ENCODE assay signal across 1 cellular context in the genomic region with DNA sequence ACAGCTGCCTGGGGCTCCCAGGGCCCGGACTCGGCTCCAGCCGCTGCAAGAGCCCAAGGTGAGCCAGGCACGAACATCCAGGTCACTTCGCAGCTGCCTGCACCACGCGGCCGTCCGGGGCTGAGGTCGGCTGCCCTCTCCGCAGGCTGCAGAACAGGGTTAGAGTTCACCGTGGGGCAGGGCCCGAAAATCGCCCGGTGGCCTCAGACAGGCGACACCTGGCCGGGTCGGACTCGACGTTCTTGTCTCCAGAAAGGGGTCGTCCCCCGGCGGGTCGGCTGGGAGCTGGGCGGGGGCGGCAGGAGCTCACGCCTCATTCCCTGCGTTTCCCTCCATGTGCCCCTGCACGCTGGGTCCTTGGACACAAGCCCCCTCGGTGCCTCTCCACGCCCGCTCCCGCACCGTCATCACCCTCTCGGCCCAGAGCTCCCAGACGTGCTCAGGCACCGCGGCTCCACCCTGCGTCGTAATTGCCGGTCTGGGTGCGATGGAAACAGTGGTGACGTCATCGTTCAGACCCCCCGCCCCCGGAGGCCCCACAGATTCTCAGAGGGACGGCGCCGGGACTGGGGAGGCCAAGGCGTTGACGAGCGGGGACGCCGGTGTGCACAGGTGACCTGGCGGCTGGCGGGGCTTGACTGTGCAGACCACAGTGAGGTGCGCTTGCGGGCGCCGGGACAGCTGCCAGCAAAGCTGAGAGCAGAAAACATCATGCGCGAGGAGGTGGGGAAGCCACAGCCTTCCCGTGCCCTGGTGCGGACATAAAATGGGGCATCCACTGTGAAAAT.
TF ChIP-seq lines count a peak whose summit lies in the region.

No MANE protein-coding gene starts in this region.

TF ChIP-seq in HepG2, 621 proteins besides CTCF, POLR2A, EP300 and RAD21 (continued from another document and continues in another):
- TF ChIP-seq, protein P1, sequence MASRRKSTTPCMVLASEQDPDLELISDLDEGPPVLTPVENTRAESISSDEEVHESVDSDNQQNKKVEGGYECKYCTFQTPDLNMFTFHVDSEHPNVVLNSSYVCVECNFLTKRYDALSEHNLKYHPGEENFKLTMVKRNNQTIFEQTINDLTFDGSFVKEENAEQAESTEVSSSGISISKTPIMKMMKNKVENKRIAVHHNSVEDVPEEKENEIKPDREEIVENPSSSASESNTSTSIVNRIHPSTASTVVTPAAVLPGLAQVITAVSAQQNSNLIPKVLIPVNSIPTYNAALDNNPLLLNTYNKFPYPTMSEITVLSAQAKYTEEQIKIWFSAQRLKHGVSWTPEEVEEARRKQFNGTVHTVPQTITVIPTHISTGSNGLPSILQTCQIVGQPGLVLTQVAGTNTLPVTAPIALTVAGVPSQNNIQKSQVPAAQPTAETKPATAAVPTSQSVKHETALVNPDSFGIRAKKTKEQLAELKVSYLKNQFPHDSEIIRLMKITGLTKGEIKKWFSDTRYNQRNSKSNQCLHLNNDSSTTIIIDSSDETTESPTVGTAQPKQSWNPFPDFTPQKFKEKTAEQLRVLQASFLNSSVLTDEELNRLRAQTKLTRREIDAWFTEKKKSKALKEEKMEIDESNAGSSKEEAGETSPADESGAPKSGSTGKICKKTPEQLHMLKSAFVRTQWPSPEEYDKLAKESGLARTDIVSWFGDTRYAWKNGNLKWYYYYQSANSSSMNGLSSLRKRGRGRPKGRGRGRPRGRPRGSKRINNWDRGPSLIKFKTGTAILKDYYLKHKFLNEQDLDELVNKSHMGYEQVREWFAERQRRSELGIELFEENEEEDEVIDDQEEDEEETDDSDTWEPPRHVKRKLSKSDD (CRISPR knock-in tag; IDR thresholded peaks at IDR 0.05; ENCODE audit: low read depth) = 0 out of 2 replicates have a peak, but pooled peaks have one; percentile 38
- TF ChIP-seq, protein P2, sequence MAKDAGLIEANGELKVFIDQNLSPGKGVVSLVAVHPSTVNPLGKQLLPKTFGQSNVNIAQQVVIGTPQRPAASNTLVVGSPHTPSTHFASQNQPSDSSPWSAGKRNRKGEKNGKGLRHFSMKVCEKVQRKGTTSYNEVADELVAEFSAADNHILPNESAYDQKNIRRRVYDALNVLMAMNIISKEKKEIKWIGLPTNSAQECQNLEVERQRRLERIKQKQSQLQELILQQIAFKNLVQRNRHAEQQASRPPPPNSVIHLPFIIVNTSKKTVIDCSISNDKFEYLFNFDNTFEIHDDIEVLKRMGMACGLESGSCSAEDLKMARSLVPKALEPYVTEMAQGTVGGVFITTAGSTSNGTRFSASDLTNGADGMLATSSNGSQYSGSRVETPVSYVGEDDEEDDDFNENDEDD (CRISPR knock-in tag; IDR thresholded peaks at IDR 0.05; ENCODE audit: borderline replicate concordance) = 0 out of 2 replicates have a peak, but pooled peaks have one; percentile 11
- TF ChIP-seq CCAR2 (optimal IDR thresholded peaks at IDR 0.05; ENCODE audit: low read depth, low read length) = no peak
- TF ChIP-seq, protein P3, sequence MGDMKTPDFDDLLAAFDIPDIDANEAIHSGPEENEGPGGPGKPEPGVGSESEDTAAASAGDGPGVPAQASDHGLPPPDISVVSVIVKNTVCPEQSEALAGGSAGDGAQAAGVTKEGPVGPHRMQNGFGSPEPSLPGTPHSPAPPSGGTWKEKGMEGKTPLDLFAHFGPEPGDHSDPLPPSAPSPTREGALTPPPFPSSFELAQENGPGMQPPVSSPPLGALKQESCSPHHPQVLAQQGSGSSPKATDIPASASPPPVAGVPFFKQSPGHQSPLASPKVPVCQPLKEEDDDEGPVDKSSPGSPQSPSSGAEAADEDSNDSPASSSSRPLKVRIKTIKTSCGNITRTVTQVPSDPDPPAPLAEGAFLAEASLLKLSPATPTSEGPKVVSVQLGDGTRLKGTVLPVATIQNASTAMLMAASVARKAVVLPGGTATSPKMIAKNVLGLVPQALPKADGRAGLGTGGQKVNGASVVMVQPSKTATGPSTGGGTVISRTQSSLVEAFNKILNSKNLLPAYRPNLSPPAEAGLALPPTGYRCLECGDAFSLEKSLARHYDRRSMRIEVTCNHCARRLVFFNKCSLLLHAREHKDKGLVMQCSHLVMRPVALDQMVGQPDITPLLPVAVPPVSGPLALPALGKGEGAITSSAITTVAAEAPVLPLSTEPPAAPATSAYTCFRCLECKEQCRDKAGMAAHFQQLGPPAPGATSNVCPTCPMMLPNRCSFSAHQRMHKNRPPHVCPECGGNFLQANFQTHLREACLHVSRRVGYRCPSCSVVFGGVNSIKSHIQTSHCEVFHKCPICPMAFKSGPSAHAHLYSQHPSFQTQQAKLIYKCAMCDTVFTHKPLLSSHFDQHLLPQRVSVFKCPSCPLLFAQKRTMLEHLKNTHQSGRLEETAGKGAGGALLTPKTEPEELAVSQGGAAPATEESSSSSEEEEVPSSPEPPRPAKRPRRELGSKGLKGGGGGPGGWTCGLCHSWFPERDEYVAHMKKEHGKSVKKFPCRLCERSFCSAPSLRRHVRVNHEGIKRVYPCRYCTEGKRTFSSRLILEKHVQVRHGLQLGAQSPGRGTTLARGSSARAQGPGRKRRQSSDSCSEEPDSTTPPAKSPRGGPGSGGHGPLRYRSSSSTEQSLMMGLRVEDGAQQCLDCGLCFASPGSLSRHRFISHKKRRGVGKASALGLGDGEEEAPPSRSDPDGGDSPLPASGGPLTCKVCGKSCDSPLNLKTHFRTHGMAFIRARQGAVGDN (CRISPR knock-in tag; IDR thresholded peaks at IDR 0.05) = peak; percentile 50
- TF ChIP-seq, protein P4, sequence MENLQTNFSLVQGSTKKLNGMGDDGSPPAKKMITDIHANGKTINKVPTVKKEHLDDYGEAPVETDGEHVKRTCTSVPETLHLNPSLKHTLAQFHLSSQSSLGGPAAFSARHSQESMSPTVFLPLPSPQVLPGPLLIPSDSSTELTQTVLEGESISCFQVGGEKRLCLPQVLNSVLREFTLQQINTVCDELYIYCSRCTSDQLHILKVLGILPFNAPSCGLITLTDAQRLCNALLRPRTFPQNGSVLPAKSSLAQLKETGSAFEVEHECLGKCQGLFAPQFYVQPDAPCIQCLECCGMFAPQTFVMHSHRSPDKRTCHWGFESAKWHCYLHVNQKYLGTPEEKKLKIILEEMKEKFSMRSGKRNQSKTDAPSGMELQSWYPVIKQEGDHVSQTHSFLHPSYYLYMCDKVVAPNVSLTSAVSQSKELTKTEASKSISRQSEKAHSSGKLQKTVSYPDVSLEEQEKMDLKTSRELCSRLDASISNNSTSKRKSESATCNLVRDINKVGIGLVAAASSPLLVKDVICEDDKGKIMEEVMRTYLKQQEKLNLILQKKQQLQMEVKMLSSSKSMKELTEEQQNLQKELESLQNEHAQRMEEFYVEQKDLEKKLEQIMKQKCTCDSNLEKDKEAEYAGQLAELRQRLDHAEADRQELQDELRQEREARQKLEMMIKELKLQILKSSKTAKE (CRISPR knock-in tag; IDR thresholded peaks at IDR 0.05; ENCODE audit: borderline replicate concordance) = 0 out of 2 replicates have a peak, but pooled peaks have one; percentile 15
- TF ChIP-seq NR2F6 (IDR thresholded peaks at IDR 0.05) = no peak
- TF ChIP-seq NR2F6 (CRISPR knock-in tag; IDR thresholded peaks at IDR 0.05) = no peak
- TF ChIP-seq, protein P5, sequence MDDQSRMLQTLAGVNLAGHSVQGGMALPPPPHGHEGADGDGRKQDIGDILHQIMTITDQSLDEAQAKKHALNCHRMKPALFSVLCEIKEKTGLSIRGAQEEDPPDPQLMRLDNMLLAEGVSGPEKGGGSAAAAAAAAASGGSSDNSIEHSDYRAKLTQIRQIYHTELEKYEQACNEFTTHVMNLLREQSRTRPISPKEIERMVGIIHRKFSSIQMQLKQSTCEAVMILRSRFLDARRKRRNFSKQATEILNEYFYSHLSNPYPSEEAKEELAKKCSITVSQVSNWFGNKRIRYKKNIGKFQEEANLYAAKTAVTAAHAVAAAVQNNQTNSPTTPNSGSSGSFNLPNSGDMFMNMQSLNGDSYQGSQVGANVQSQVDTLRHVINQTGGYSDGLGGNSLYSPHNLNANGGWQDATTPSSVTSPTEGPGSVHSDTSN (CRISPR knock-in tag; IDR thresholded peaks at IDR 0.05; ENCODE audit: borderline replicate concordance) = no peak
- TF ChIP-seq, protein P6, sequence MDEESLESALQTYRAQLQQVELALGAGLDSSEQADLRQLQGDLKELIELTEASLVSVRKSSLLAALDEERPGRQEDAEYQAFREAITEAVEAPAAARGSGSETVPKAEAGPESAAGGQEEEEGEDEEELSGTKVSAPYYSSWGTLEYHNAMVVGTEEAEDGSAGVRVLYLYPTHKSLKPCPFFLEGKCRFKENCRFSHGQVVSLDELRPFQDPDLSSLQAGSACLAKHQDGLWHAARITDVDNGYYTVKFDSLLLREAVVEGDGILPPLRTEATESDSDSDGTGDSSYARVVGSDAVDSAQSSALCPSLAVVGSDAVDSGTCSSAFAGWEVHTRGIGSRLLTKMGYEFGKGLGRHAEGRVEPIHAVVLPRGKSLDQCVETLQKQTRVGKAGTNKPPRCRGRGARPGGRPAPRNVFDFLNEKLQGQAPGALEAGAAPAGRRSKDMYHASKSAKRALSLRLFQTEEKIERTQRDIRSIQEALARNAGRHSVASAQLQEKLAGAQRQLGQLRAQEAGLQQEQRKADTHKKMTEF (CRISPR knock-in tag; IDR thresholded peaks at IDR 0.05) = 0 out of 2 replicates have a peak, but pooled peaks have one; percentile 27
- peak; percentile 86 for TF ChIP-seq ZC3H13 (CRISPR knock-in tag; IDR thresholded peaks at IDR 0.05)
- TF ChIP-seq, protein P7, sequence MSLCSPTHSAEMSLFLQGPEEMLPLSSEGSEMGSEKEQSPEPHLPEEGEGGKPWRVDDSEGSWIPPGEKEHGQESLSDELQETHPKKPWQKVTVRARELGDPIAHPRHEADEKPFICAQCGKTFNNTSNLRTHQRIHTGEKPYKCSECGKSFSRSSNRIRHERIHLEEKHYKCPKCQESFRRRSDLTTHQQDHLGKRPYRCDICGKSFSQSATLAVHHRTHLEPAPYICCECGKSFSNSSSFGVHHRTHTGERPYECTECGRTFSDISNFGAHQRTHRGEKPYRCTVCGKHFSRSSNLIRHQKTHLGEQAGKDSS (CRISPR knock-in tag; IDR thresholded peaks at IDR 0.05; ENCODE audit: borderline replicate concordance, low read depth) = no peak
- no peak for TF ChIP-seq HOXA5 (CRISPR knock-in tag; IDR thresholded peaks at IDR 0.05)
- TF ChIP-seq MTF2 (CRISPR knock-in tag; IDR thresholded peaks at IDR 0.05; ENCODE audit: borderline replicate concordance) = no peak
- TF ChIP-seq HOXD1 (CRISPR knock-in tag; IDR thresholded peaks at IDR 0.05) = 0 out of 2 replicates have a peak, but pooled peaks have one; percentile 11
- TF ChIP-seq CREB1 (IDR thresholded peaks at IDR 0.05) = peak; percentile 98
- no peak for TF ChIP-seq CREB1 (CRISPR knock-in tag; IDR thresholded peaks at IDR 0.05)
- no peak for TF ChIP-seq ZNF549 (CRISPR knock-in tag; IDR thresholded peaks at IDR 0.05)
- TF ChIP-seq POLR2G (IDR thresholded peaks at IDR 0.05; ENCODE audit: low read depth, low read length) = peak; percentile 67; the same call in 1 of the 2 replicates
- TF ChIP-seq, protein P8, sequence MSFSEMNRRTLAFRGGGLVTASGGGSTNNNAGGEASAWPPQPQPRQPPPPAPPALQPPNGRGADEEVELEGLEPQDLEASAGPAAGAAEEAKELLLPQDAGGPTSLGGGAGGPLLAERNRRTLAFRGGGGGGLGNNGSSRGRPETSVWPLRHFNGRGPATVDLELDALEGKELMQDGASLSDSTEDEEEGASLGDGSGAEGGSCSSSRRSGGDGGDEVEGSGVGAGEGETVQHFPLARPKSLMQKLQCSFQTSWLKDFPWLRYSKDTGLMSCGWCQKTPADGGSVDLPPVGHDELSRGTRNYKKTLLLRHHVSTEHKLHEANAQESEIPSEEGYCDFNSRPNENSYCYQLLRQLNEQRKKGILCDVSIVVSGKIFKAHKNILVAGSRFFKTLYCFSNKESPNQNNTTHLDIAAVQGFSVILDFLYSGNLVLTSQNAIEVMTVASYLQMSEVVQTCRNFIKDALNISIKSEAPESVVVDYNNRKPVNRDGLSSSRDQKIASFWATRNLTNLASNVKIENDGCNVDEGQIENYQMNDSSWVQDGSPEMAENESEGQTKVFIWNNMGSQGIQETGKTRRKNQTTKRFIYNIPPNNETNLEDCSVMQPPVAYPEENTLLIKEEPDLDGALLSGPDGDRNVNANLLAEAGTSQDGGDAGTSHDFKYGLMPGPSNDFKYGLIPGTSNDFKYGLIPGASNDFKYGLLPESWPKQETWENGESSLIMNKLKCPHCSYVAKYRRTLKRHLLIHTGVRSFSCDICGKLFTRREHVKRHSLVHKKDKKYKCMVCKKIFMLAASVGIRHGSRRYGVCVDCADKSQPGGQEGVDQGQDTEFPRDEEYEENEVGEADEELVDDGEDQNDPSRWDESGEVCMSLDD (CRISPR knock-in tag; IDR thresholded peaks at IDR 0.05; ENCODE audit: borderline replicate concordance) = no peak
- peak; percentile 31; the same call in 1 of the 2 replicates for TF ChIP-seq RXRA (CRISPR knock-in tag; IDR thresholded peaks at IDR 0.05)
- TF ChIP-seq RBFOX2 (IDR thresholded peaks at IDR 0.05; ENCODE audit: low read depth, low read length) = peak; percentile 57; the same call in 1 of the 2 replicates
- TF ChIP-seq, protein P9, sequence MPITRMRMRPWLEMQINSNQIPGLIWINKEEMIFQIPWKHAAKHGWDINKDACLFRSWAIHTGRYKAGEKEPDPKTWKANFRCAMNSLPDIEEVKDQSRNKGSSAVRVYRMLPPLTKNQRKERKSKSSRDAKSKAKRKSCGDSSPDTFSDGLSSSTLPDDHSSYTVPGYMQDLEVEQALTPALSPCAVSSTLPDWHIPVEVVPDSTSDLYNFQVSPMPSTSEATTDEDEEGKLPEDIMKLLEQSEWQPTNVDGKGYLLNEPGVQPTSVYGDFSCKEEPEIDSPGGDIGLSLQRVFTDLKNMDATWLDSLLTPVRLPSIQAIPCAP (CRISPR knock-in tag; IDR thresholded peaks at IDR 0.05; ENCODE audit: low read depth) = no peak
- TF ChIP-seq, protein P10, sequence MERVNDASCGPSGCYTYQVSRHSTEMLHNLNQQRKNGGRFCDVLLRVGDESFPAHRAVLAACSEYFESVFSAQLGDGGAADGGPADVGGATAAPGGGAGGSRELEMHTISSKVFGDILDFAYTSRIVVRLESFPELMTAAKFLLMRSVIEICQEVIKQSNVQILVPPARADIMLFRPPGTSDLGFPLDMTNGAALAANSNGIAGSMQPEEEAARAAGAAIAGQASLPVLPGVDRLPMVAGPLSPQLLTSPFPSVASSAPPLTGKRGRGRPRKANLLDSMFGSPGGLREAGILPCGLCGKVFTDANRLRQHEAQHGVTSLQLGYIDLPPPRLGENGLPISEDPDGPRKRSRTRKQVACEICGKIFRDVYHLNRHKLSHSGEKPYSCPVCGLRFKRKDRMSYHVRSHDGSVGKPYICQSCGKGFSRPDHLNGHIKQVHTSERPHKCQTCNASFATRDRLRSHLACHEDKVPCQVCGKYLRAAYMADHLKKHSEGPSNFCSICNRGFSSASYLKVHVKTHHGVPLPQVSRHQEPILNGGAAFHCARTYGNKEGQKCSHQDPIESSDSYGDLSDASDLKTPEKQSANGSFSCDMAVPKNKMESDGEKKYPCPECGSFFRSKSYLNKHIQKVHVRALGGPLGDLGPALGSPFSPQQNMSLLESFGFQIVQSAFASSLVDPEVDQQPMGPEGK (CRISPR knock-in tag; IDR thresholded peaks at IDR 0.05) = peak; percentile 63
- TF ChIP-seq, protein P11, sequence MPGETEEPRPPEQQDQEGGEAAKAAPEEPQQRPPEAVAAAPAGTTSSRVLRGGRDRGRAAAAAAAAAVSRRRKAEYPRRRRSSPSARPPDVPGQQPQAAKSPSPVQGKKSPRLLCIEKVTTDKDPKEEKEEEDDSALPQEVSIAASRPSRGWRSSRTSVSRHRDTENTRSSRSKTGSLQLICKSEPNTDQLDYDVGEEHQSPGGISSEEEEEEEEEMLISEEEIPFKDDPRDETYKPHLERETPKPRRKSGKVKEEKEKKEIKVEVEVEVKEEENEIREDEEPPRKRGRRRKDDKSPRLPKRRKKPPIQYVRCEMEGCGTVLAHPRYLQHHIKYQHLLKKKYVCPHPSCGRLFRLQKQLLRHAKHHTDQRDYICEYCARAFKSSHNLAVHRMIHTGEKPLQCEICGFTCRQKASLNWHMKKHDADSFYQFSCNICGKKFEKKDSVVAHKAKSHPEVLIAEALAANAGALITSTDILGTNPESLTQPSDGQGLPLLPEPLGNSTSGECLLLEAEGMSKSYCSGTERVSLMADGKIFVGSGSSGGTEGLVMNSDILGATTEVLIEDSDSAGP (CRISPR knock-in tag; IDR thresholded peaks at IDR 0.05; ENCODE audit: borderline replicate concordance) = peak; percentile 16; the same call in 1 of the 2 replicates
- TF ChIP-seq BORCS8-MEF2B (CRISPR knock-in tag; IDR thresholded peaks at IDR 0.05) = 0 out of 2 replicates have a peak, but pooled peaks have one; percentile 18
- peak; percentile 98 for TF ChIP-seq AGO1 (IDR thresholded peaks at IDR 0.05; ENCODE audit: low read depth, low read length, poor library complexity, severe bottlenecking)
